ENCODE assay signal across 26 cellular contexts in genomic region chr5:125896381-125896780, GRCh38.
"Had no signal": no experiment of that assay in that cellular context is flagged by ENCODE, and none has a peak within 500 bp of the region (broad histone marks: within the 10 kb centered on the region; RNA-seq: fewer than 3 reads in every experiment).

No MANE protein-coding gene starts in this region.

- H3K27me3 ChIP-seq: ascending aorta, breast epithelium, cardiac muscle cell, dorsolateral prefrontal cortex had no signal

- H3K27ac ChIP-seq: ascending aorta, breast epithelium, cardiac muscle cell, coronary artery, dorsolateral prefrontal cortex had no signal

- H3K36me3 ChIP-seq: ascending aorta, breast epithelium, cardiac muscle cell had no signal

- H3K4me3 ChIP-seq: ascending aorta, breast epithelium, cardiac muscle cell, coronary artery, dorsolateral prefrontal cortex had no signal

- FAIRE-seq: frontal cortex had no signal

- H3K4me1 ChIP-seq: ascending aorta, breast epithelium had no signal

- DNase-seq: activated CD4-positive, alpha-beta memory T cell treated with anti-CD3 and anti-CD28 coated beads for 36 hours; activated CD4-positive, alpha-beta T cell treated with anti-CD3 and anti-CD28 coated beads for 36 hours; activated CD4-positive, alpha-beta T cell treated with anti-CD3 and anti-CD28 coated beads, Interleukin-2, amount 10 ng/mL, durations not matched to agents 24 days and 14 days; activated CD4-positive, CD25-positive, alpha-beta regulatory T cell; activated CD4-positive, CD25-positive, alpha-beta regulatory T cell treated with anti-CD3 and anti-CD28 coated beads, Interleukin-2, amount 50 U/mL, for 72 hours; activated CD8-positive, alpha-beta memory T cell treated with anti-CD3 and anti-CD28 coated beads, Interleukin-2, amount 50 U/mL, for 48 hours; activated gamma-delta T cell; activated naive CD4-positive, alpha-beta T cell; activated naive CD4-positive, alpha-beta T cell treated with anti-CD3 and anti-CD28 coated beads, Interleukin-2, amount 50 U/mL, for 16 hours; activated T-cell treated with anti-CD3 and anti-CD28 coated beads for 4 hours; activated T-cell treated with anti-CD3 and anti-CD28 coated beads, Interleukin-2, amount 50 U/mL, for 24 hours; activated T-cell treated with anti-CD3 and anti-CD28 coated beads, Interleukin-2, amount 50 U/mL, for 72 hours; amygdala; central memory CD4-positive, alpha-beta T cell; cerebellar nuclear complex; dorsolateral prefrontal cortex; effector memory CD4-positive, alpha-beta T cell; endodermal cell; foreskin fibroblast; T-helper 2 cell had no signal

- H3K9me3 ChIP-seq: ascending aorta, breast epithelium had no signal

- ATAC-seq: activated CD4-positive, alpha-beta T cell treated with anti-CD3 and anti-CD28 coated beads for 36 hours; activated T-cell treated with anti-CD3 and anti-CD28 coated beads, Interleukin-2, amount 50 U/mL, for 72 hours; esophagus mucosa had no signal
